ENCODE assay signal across 17 cellular contexts in genomic region chr2:205772983-205773382, GRCh38.
A peak's percentile ranks its signal among the peaks of the same experiment; 100 is the strongest.
DNase-seq lines count a peak whose midpoint lies in the region; ATAC-seq and TF ChIP-seq lines count a peak whose summit lies in the region.
"Had no signal": no experiment of that assay in that cellular context is flagged by ENCODE, and none has a peak within 500 bp of the region (broad histone marks: within the 10 kb centered on the region; RNA-seq: fewer than 3 reads in every experiment).

No MANE protein-coding gene starts in this region.

- peak overlapping the region in 4 of 5 experiments; percentile 4 to 50 (median 28) for H3K27ac Mint-ChIP-seq in brain
- H3K27ac Mint-ChIP-seq: activated CD4-positive, alpha-beta memory T cell treated with anti-CD3 and anti-CD28 coated beads for 36 hours; activated naive CD4-positive, alpha-beta T cell treated with anti-CD3 and anti-CD28 coated beads for 36 hours had no signal

- no peaks in the 10 kb centered on the region for H3K9me3 ChIP-seq in BLaER1
- no peaks in the 10 kb centered on the region for H3K9me3 ChIP-seq in psoas muscle
- H3K9me3 ChIP-seq: lower lobe of right lung had no signal

- H3K9me3 Mint-ChIP-seq in brain, result no peaks in the 10 kb centered on the region
- H3K9me3 Mint-ChIP-seq: activated CD4-positive, alpha-beta memory T cell treated with anti-CD3 and anti-CD28 coated beads for 36 hours; activated naive CD4-positive, alpha-beta T cell treated with anti-CD3 and anti-CD28 coated beads for 36 hours; stimulated activated naive CD8-positive, alpha-beta T cell treated with anti-CD3 and anti-CD28 coated beads, Interleukin-15, amount 100 ng/mL, for 72 hours had no signal

- H3K4me1 Mint-ChIP-seq in brain, result peaks cover 88% of the 10 kb centered on the region

- H3K4me1 ChIP-seq in BLaER1, result peaks cover 63% of the 10 kb centered on the region
- H3K4me1 ChIP-seq in psoas muscle, result no peaks in the 10 kb centered on the region

- no peak for TF ChIP-seq CTCF in brain (conservative IDR thresholded peaks at IDR 0.05)
- TF ChIP-seq CTCF in psoas muscle (IDR thresholded peaks at IDR 0.05), result no peak

- H3K36me3 Mint-ChIP-seq in brain, result peaks cover 24% of the 10 kb centered on the region
- H3K36me3 Mint-ChIP-seq: activated CD4-positive, alpha-beta memory T cell treated with anti-CD3 and anti-CD28 coated beads for 36 hours had no signal

- no peak overlapping the region for H3K9ac ChIP-seq in BLaER1

- DNase-seq in NCI-H1092 (lab: John Stamatoyannopoulos, UW) (peak; percentile 39), NCI-H2171 treated with DMSO at 0.1 percent for 48 hours (lab: John Stamatoyannopoulos, UW) (peak; percentile 59), SW480 (ENCODE audit: low spot score) (no peak), foreskin melanocyte (no peak), psoas muscle (no peak), 8988T (no peak)
- DNase-seq: activated CD4-positive, alpha-beta memory T cell treated with anti-CD3 and anti-CD28 coated beads for 36 hours; activated naive CD4-positive, alpha-beta T cell treated with anti-CD3 and anti-CD28 coated beads for 36 hours; activated T-cell treated with anti-CD3 and anti-CD28 coated beads, Interleukin-2, amount 50 U/mL, for 1 hour; aorta; lower lobe of right lung; NCI-H1694 treated with DMSO at 0.1 percent for 48 hours; stimulated activated naive CD8-positive, alpha-beta T cell treated with anti-CD3 and anti-CD28 coated beads, Interleukin-15, amount 100 ng/mL, for 72 hours; T-helper 1 cell had no signal

- H3K4me3 ChIP-seq in BLaER1, result no peak overlapping the region
- H3K4me3 ChIP-seq in psoas muscle, result no peak overlapping the region
- H3K4me3 ChIP-seq: lower lobe of right lung had no signal

- H3K27me3 ChIP-seq in BLaER1, result no peaks in the 10 kb centered on the region
- H3K27me3 ChIP-seq in psoas muscle (ENCODE audit: insufficient read depth in 3 of 3, low read length in 2 of 3), result peaks cover 0 to 7% (median 2%) of the 10 kb centered on the region in 3 donors

- intact Hi-C loops in psoas muscle (cut with DNase I), result loop anchor here (5.0 kb wide), 2 partner anchors 154 to 174 kb away; no protein-coding TSS in a partner anchor

- peaks cover 26% of the 10 kb centered on the region for H3K27me3 Mint-ChIP-seq in brain

- H4K20me1 ChIP-seq in BLaER1, result no peaks in the 10 kb centered on the region

- no peaks in the 10 kb centered on the region for H3K36me3 ChIP-seq in BLaER1
- H3K36me3 ChIP-seq in psoas muscle (ENCODE audit: insufficient read depth in 1 of 2, low read depth in 1 of 2), result no peaks in the 10 kb centered on the region

- WGBS in psoas muscle, 3 donors, result 73 to 80% (median 74%) methylated on average over 3 of the region's 3 CpGs

- no peak for ATAC-seq in psoas muscle
- ATAC-seq: lower lobe of right lung; sciatic nerve; stimulated activated naive CD8-positive, alpha-beta T cell treated with anti-CD3 and anti-CD28 coated beads, Interleukin-15, amount 100 ng/mL, for 72 hours had no signal

- H3K27ac ChIP-seq in BLaER1 (no peak overlapping the region), psoas muscle (no peak overlapping the region)
- H3K27ac ChIP-seq: lower lobe of right lung had no signal

- H3K4me2 ChIP-seq in BLaER1, result 0 out of 2 replicates have a peak overlapping the region, but pooled peaks have one; percentile 20

- H3K4me3 Mint-ChIP-seq in brain, result no peak overlapping the region
- H3K4me3 Mint-ChIP-seq: activated CD4-positive, alpha-beta memory T cell treated with anti-CD3 and anti-CD28 coated beads for 36 hours; activated naive CD4-positive, alpha-beta T cell treated with anti-CD3 and anti-CD28 coated beads for 36 hours; stimulated activated naive CD8-positive, alpha-beta T cell treated with anti-CD3 and anti-CD28 coated beads, Interleukin-15, amount 100 ng/mL, for 72 hours had no signal

Comparison
In these comparisons a context has a peak if more than half of its experiments do, and no peak if none do; other contexts are left out.
1. DNase-seq: peak in NCI-H1092 (single experiment) and NCI-H2171 treated with DMSO at 0.1 percent for 48 hours (single experiment); none in SW480 (single experiment), foreskin melanocyte (single experiment), psoas muscle (0 of 2) and 8988T (single experiment).